Comparison of ENCODE assay signal across 2 cellular contexts in the genomic region with DNA sequence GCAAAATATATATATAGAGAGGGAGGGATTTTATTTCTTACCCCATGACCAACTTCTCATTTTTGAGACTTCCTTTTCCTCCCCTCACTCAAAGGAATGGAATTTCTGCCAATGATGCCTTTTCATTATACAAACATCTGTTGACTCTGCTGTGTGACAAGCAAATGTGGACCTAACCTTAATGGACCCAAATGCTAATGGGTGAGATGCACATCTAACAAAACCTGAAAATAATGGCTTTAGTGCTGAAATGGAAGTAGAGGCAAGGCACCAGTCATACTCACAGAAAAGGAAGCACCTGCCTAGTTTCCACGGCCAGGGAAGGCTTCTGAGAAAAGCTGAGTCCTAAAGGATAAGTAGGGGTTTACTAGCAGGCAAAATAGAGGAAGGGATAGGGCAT.
TF ChIP-seq lines count a peak whose summit lies in the region.

No MANE protein-coding gene starts in this region.

TF ChIP-seq in HepG2, 621 proteins besides CTCF, POLR2A, EP300 and RAD21:
- TF ChIP-seq, protein P1, sequence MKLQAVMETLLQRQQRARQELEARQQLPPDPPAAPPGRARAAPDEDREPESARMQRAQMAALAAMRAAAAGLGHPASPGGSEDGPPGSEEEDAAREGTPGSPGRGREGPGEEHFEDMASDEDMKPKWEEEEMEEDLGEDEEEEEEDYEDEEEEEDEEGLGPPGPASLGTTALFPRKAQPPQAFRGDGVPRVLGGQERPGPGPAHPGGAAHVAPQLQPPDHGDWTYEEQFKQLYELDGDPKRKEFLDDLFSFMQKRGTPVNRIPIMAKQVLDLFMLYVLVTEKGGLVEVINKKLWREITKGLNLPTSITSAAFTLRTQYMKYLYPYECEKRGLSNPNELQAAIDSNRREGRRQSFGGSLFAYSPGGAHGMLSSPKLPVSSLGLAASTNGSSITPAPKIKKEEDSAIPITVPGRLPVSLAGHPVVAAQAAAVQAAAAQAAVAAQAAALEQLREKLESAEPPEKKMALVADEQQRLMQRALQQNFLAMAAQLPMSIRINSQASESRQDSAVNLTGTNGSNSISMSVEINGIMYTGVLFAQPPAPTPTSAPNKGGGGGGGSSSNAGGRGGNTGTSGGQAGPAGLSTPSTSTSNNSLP (IDR thresholded peaks at IDR 0.05; ENCODE audit: low read depth, low read length), result no peak
- peak; percentile 42; the same call in 1 of the 2 replicates for TF ChIP-seq ZNF317 (CRISPR knock-in tag; IDR thresholded peaks at IDR 0.05)

TF ChIP-seq in WTC11, 78 proteins besides CTCF, POLR2A, EP300 and RAD21:
- TF ChIP-seq NFATC4 (CRISPR knock-in tag; IDR thresholded peaks at IDR 0.05) (no peak), ZNF317 (CRISPR knock-in tag; IDR thresholded peaks at IDR 0.05; ENCODE audit: borderline replicate concordance, low read depth) (peak; percentile 92)
